8 cellular contexts compared by ENCODE assay signal in the genomic region with DNA sequence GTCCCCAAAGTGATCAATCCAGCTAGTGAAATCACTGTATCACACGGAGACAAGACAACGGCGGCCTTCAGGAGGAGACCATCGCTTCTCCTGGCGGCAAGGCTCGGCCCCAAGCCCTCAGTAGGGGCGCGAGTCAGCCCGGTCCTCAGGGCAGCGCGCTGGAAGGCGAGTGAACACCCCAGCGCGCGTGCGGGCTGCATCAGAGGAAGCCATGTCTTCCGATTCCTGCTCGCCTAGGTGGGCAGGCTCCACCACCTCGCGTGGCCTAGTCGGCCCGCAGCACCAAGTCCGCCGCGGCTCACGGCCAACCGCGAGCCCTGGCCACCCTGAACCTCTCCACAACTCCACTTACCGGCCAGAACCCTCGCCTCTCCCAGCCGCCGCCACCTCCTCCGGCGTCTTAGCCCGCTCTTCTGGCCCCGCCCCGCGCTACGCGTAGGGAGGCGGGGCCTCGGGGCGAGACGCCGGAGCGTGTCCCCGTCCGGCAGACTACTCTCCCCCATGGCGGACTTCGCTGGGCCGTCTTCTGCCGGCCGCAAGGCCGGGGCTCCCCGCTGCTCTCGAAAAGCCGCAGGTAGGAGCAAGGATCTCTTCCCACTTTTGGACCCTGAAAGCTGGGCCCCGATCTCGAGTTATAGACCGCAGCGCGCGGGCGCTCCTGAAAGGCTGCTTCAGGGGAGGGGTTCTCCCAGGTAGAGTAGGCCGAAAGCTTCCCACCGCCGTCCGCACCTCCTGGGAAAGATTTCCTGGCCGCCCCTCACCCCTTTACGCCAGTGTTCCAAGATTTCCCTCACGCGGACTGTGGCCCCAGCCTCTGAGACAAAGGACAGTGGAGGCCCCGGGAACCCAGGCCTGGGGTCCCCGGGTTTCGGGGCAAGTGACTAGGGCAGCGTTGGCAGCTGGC. TPM values are rescaled to one million over a fixed set of nuclear protein-coding genes. Genes with fewer than 3 reads are reported as not detected.
DNase-seq lines count a peak whose midpoint lies in the region; ATAC-seq and TF ChIP-seq lines count a peak whose summit lies in the region.

A gene with protein sequence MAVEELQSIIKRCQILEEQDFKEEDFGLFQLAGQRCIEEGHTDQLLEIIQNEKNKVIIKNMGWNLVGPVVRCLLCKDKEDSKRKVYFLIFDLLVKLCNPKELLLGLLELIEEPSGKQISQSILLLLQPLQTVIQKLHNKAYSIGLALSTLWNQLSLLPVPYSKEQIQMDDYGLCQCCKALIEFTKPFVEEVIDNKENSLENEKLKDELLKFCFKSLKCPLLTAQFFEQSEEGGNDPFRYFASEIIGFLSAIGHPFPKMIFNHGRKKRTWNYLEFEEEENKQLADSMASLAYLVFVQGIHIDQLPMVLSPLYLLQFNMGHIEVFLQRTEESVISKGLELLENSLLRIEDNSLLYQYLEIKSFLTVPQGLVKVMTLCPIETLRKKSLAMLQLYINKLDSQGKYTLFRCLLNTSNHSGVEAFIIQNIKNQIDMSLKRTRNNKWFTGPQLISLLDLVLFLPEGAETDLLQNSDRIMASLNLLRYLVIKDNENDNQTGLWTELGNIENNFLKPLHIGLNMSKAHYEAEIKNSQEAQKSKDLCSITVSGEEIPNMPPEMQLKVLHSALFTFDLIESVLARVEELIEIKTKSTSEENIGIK (minus strand): TSS at position 415 of the 904 bp plus-strand sequence. CDS start 988 bp downstream, outside the sequence.
A gene (plus strand): TSS at position 487 of the 904 bp plus-strand sequence. CDS start 15 bp downstream, at position 502.

- H3K27me3 ChIP-seq in IMR-90 (ENCODE audit: control insufficient read depth, insufficient read depth, low read length) (no peaks in the 10 kb centered on the region), PC-9 (ENCODE audit: insufficient read depth, low read depth) (no peaks in the 10 kb centered on the region), esophagus muscularis mucosa (no peaks in the 10 kb centered on the region)

- peak within 1 kb of the TSS; percentile 64 for H3K4ac ChIP-seq in IMR-90 (ENCODE audit: low read depth, low read length)

- H3K4me2 ChIP-seq in IMR-90 (ENCODE audit: low read depth, low read length), result peak within 1 kb of the TSS; percentile 95
- peak within 1 kb of the TSS; percentile 93 for H3K4me2 ChIP-seq in PC-9

- DNase-seq in DMS53 treated with DMSO at 0.1 percent for 48 hours (lab: John Stamatoyannopoulos, UW; ENCODE audit: unreplicated experiment) (peak; percentile 87), IMR-90 (peak; percentile 81), PC-9 (peak; percentile 73 to 78), esophagus muscularis mucosa (ENCODE audit: extremely low spot score) (peak; percentile 95), naive B cell (peak; percentile 81)
- DNase-seq in activated T-cell treated with anti-CD3 and anti-CD28 coated beads, Interleukin-2, amount 50 U/mL, for 48 hours, result peak; percentile 84 to 88
- peak; percentile 69 to 87 for DNase-seq in stimulated activated effector memory CD8-positive, alpha-beta T cell treated with anti-CD3 and anti-CD28 coated beads, Interleukin-12 subunit alpha, Interleukin-12 subunit beta, amount 100 ng/mL, for 72 hours (ENCODE audit: low spot score in 2 of 2)

- H4K20me1 ChIP-seq in IMR-90 (ENCODE audit: insufficient read depth, low read length) (no peaks in the 10 kb centered on the region), PC-9 (ENCODE audit: insufficient read depth) (no peaks in the 10 kb centered on the region)

- no peak within 1 kb of the TSS for H2BK20ac ChIP-seq in IMR-90 (ENCODE audit: low read depth, low read length)

- H3K4me3 ChIP-seq in IMR-90 (ENCODE audit: insufficient read depth, low read depth, low read length) (peak within 1 kb of the TSS; percentile 90), PC-9 (peak within 1 kb of the TSS; percentile 86), esophagus muscularis mucosa (peak within 1 kb of the TSS; percentile 71 to 87 (median 76))

- no peaks in the 10 kb centered on the region for H3K9me3 Mint-ChIP-seq in naive B cell
- H3K9me3 Mint-ChIP-seq in stimulated activated effector memory CD8-positive, alpha-beta T cell treated with anti-CD3 and anti-CD28 coated beads, Interleukin-12 subunit alpha, Interleukin-12 subunit beta, amount 100 ng/mL, for 72 hours, result no peaks in the 10 kb centered on the region

- peak within 1 kb of the TSS; percentile 94 for H3K9ac ChIP-seq in IMR-90 (ENCODE audit: low read depth, low read length)

- 0% methylated on average over 26 of the region's 76 CpGs; no CpG with 5 or more reads in 1 of the 2 experiments for WGBS in IMR-90 (ENCODE audit: extremely low coverage in 2 of 2, insufficient read length in 1 of 2), 2 experiments
- WGBS in esophagus muscularis mucosa, result under 1% methylated on average over 30 of the region's 76 CpGs

- POLR2A ChIA-PET in IMR-90 (lab: Charles Lee; ENCODE audit: unreplicated experiment), result no interaction called here
- POLR2A ChIA-PET in PC-9 (lab: Charles Lee; ENCODE audit: unreplicated experiment), result interaction anchor here (0.6 to 0.7 kb wide), 3 partner anchors 248 to 524 kb away, joined by 3 read pairs; no protein-coding TSS in a partner anchor

- peak within 1 kb of the TSS; percentile 94 for H3K23ac ChIP-seq in IMR-90 (ENCODE audit: low read depth, low read length)

- TF ChIP-seq EP300 in esophagus muscularis mucosa (IDR thresholded peaks at IDR 0.05), result no peak

- H4K8ac ChIP-seq in IMR-90 (ENCODE audit: low read depth in 2 of 2, low read length in 2 of 2), result peak within 1 kb of the TSS; percentile 91 to 97

- H3K36me3 ChIP-seq in IMR-90 (ENCODE audit: control insufficient read depth, insufficient read depth, low read length) (peaks cover 6% of the 10 kb centered on the region; the same call in 1 of the 2 replicates), PC-9 (ENCODE audit: low read depth) (peaks cover 26% of the 10 kb centered on the region), esophagus muscularis mucosa (peaks cover 3 to 10% (median 4%) of the 10 kb centered on the region in 4 donors)

- peak within 1 kb of the TSS; percentile 81 for H3K56ac ChIP-seq in IMR-90 (ENCODE audit: extremely low read depth, insufficient read depth, low read length)

- intact Hi-C loops in IMR-90 (cut with micrococcal nuclease), result loop anchor here (5.0 to 10.0 kb wide), 2 partner anchors 797 to 1014 kb away; a partner anchor contains a TSS
- intact Hi-C loops in PC-9 (cut with micrococcal nuclease; ENCODE audit: unreplicated experiment), result loop anchor here (5.0 kb wide), 1 partner anchor 787 kb away; no protein-coding TSS in a partner anchor
- intact Hi-C loops in esophagus muscularis mucosa (cut with DNase I), result loop anchor here (5.0 to 10.0 kb wide), 2 partner anchors 302 to 794 kb away; a partner anchor contains a TSS

- TF ChIP-seq POLR2A in IMR-90 (IDR thresholded peaks at IDR 0.05; ENCODE audit: low read depth, low read length) (peak; percentile 74; the same call in 1 of the 2 replicates), esophagus muscularis mucosa (IDR thresholded peaks at IDR 0.05; ENCODE audit: low read depth) (peak; percentile 50)

- ATAC-seq in GM21529 (IDR thresholded peaks at IDR 0.05; ENCODE audit: unreplicated experiment) (peak; percentile 97), IMR-90 (ENCODE audit: low read depth) (peak; percentile 99), naive B cell (ENCODE audit: low read depth in 2 of 2) (peak; percentile 90 to 91)
- ATAC-seq in stimulated activated effector memory CD8-positive, alpha-beta T cell treated with anti-CD3 and anti-CD28 coated beads, Interleukin-12 subunit alpha, Interleukin-12 subunit beta, amount 100 ng/mL, for 72 hours, result peak; percentile 98

- peak within 1 kb of the TSS; percentile 97 for H4K91ac ChIP-seq in IMR-90 (ENCODE audit: insufficient read depth, low read depth, low read length)

- peak within 1 kb of the TSS; percentile 88 for H3K18ac ChIP-seq in IMR-90 (ENCODE audit: low read depth, low read length)

- H3K36me3 Mint-ChIP-seq in naive B cell, result peaks cover 7 to 19% of the 10 kb centered on the region in 2 donors
- peaks cover 85% of the 10 kb centered on the region for H3K36me3 Mint-ChIP-seq in stimulated activated effector memory CD8-positive, alpha-beta T cell treated with anti-CD3 and anti-CD28 coated beads, Interleukin-12 subunit alpha, Interleukin-12 subunit beta, amount 100 ng/mL, for 72 hours

- peak within 1 kb of the TSS; percentile 95 for H2BK5ac ChIP-seq in IMR-90 (ENCODE audit: low read depth, low read length, poor library complexity, severe bottlenecking)

- H3K27ac ChIP-seq in IMR-90 (ENCODE audit: insufficient read depth, low read length), result peak within 1 kb of the TSS; percentile 96
- peak within 1 kb of the TSS; percentile 66 for H3K27ac ChIP-seq in PC-9
- H3K27ac ChIP-seq in esophagus muscularis mucosa (replicated peaks in 1 of 4), result peak within 1 kb of the TSS; percentile 87 to 93 (median 92)

- peaks cover 26 to 35% (median 30%) of the 10 kb centered on the region in 3 donors for H3K4me1 Mint-ChIP-seq in naive B cell
- peaks cover 34% of the 10 kb centered on the region for H3K4me1 Mint-ChIP-seq in stimulated activated effector memory CD8-positive, alpha-beta T cell treated with anti-CD3 and anti-CD28 coated beads, Interleukin-12 subunit alpha, Interleukin-12 subunit beta, amount 100 ng/mL, for 72 hours

- in situ Hi-C loops in IMR-90 (cut with MboI; ENCODE audit: low sequenced_read_pairs), result loop anchor here (10.0 kb wide), 1 partner anchor 784 kb away; no protein-coding TSS in a partner anchor

- no peaks in the 10 kb centered on the region for H3F3A ChIP-seq in PC-9 (ENCODE audit: insufficient read depth, low read depth)

- no peaks in the 10 kb centered on the region; the same call in 1 of the 2 replicates for H3K4me1 ChIP-seq in IMR-90 (ENCODE audit: control insufficient read depth, insufficient read depth, low read length)
- H3K4me1 ChIP-seq in PC-9 (replicated peaks; ENCODE audit: insufficient read depth), result peaks cover 24% of the 10 kb centered on the region
- peaks cover 0 to 33% (median 30%) of the 10 kb centered on the region in 4 donors for H3K4me1 ChIP-seq in esophagus muscularis mucosa

- BruUV-seq in IMR-90 (replicated peaks; lab: Mats Ljungman, UMichigan) (no TSS peak), PC-9 (replicated peaks; lab: Mats Ljungman, UMichigan) (TSS peak; percentile 88)

- H3K27me3 Mint-ChIP-seq in naive B cell, result no peaks in the 10 kb centered on the region

- CTCF ChIA-PET in IMR-90 (lab: Yijun Ruan, JAX) (interaction anchor here (1.1 to 1.3 kb wide), 3 partner anchors 12 to 786 kb away, joined by 3 read pairs; no protein-coding TSS in a partner anchor), PC-9 (lab: Charles Lee) (interaction anchor here (0.6 kb wide), 1 partner anchor 493 kb away, joined by 10 read pairs; no protein-coding TSS in a partner anchor)

- H2AK5ac ChIP-seq in IMR-90 (ENCODE audit: low read depth, low read length), result peak within 1 kb of the TSS; percentile 15; the same call in 1 of the 2 replicates

- peak within 1 kb of the TSS; percentile 92 to 99 (median 98) for H3K4me3 Mint-ChIP-seq in naive B cell
- peak within 1 kb of the TSS; percentile 92 for H3K4me3 Mint-ChIP-seq in stimulated activated effector memory CD8-positive, alpha-beta T cell treated with anti-CD3 and anti-CD28 coated beads, Interleukin-12 subunit alpha, Interleukin-12 subunit beta, amount 100 ng/mL, for 72 hours

- H3K79me1 ChIP-seq in IMR-90 (ENCODE audit: low read depth in 1 of 2, low read length in 2 of 2), result peaks cover 10 to 31% of the 10 kb centered on the region in 2 experiments

- peaks cover 27% of the 10 kb centered on the region for H3K79me2 ChIP-seq in PC-9 (ENCODE audit: low read depth)

- H2AK9ac ChIP-seq in IMR-90 (replicated peaks; ENCODE audit: low read depth, low read length, poor library complexity), result peak within 1 kb of the TSS; percentile 65

- peak within 1 kb of the TSS; percentile 96 to 99 (median 97) for H3K27ac Mint-ChIP-seq in naive B cell
- peak within 1 kb of the TSS; percentile 97 for H3K27ac Mint-ChIP-seq in stimulated activated effector memory CD8-positive, alpha-beta T cell treated with anti-CD3 and anti-CD28 coated beads, Interleukin-12 subunit alpha, Interleukin-12 subunit beta, amount 100 ng/mL, for 72 hours

- H3K9me2 ChIP-seq in PC-9 (ENCODE audit: insufficient read depth), result no peaks in the 10 kb centered on the region

- H2AFZ ChIP-seq in IMR-90 (replicated peaks; ENCODE audit: low read length, poor library complexity) (peak within 1 kb of the TSS; percentile 98), PC-9 (peak within 1 kb of the TSS; percentile 99)

- H3K14ac ChIP-seq in IMR-90 (replicated peaks; ENCODE audit: low read depth, low read length), result peak within 1 kb of the TSS; percentile 65

- H3K9me3 ChIP-seq in IMR-90 (ENCODE audit: control insufficient read depth, insufficient read depth, low read length) (no peaks in the 10 kb centered on the region), PC-9 (ENCODE audit: insufficient read depth, low read depth) (no peaks in the 10 kb centered on the region), esophagus muscularis mucosa (no peaks in the 10 kb centered on the region)

- TF ChIP-seq CTCF in IMR-90 (conservative IDR thresholded peaks at IDR 0.05; ENCODE audit: low read depth, low read length), result peak; percentile 16; the same call in 1 of the 2 replicates
- no peak; the same call in none of the 2 replicates for TF ChIP-seq CTCF in PC-9 (conservative IDR thresholded peaks at IDR 0.05)
- peak in 1 of 3 experiments; percentile 19 for TF ChIP-seq CTCF in esophagus muscularis mucosa (IDR thresholded peaks at IDR 0.05)

- peak within 1 kb of the TSS; percentile 86 for H4K5ac ChIP-seq in IMR-90 (ENCODE audit: low read depth, low read length)

- no peak for TF ChIP-seq RAD21 in IMR-90 (IDR thresholded peaks at IDR 0.05; ENCODE audit: low read length)

- peak within 1 kb of the TSS; percentile 70 for H2BK120ac ChIP-seq in IMR-90 (ENCODE audit: low read depth, low read length)

- H3K9me1 ChIP-seq in IMR-90 (ENCODE audit: insufficient read depth, low read length), result no peaks in the 10 kb centered on the region

- peak within 1 kb of the TSS; percentile 99; the same call in 2 of the 3 replicates for H2BK15ac ChIP-seq in IMR-90 (ENCODE audit: low read depth, low read length)

- dilution Hi-C loops in IMR-90 (cut with HindIII; ENCODE audit: low sequenced_read_pairs, unreplicated experiment), result no loop called here

RNA-seq across cellular contexts. Expression of the first gene that starts in this region (rescaled TPM):
- 4.1 and 11.9 TPM in 2 replicates for total RNA-seq in IMR-90 (2012; rRNA removed)
- polyA plus RNA-seq in IMR-90 (2012; rRNA removed), result 3.3 and 4.7 TPM in 2 replicates
- polyA plus RNA-seq in IMR-90 (2012; cell fraction: cytosol; rRNA removed), result 0.21 and 0.22 TPM in 2 replicates
- 0.66 and 6.6 TPM in 2 replicates for polyA plus RNA-seq in IMR-90 (2012; cell fraction: nucleus; rRNA removed; ENCODE audit: low replicate concordance)
- 7.4 and 8.0 TPM in 2 replicates for total RNA-seq in PC-9 (2021)
- total RNA-seq in esophagus muscularis mucosa, result 1 to 10 TPM; 6.0 to 9.1 (median 7.5) TPM
- polyA plus RNA-seq in naive B cell (ENCODE audit: low read depth in 6 of 6), result 1 to 10 TPM; 5.8 to 9.1 (median 7.2) TPM

RNA-seq across cellular contexts. Expression of the second gene that starts in this region (rescaled TPM):
- total RNA-seq in IMR-90 (2012; rRNA removed), result 13.6 TPM in 2 replicates
- polyA plus RNA-seq in IMR-90 (2012; rRNA removed), result 3.9 and 7.1 TPM in 2 replicates
- 0.46 and 1.6 TPM in 2 replicates for polyA plus RNA-seq in IMR-90 (2012; cell fraction: cytosol; rRNA removed)
- polyA plus RNA-seq in IMR-90 (2012; cell fraction: nucleus; rRNA removed; ENCODE audit: low replicate concordance), result 0.44 and 4.0 TPM in 2 replicates
- total RNA-seq in PC-9 (2021), result 14.0 and 20.3 TPM in 2 replicates
- total RNA-seq in esophagus muscularis mucosa, result 10 to 100 TPM in 3 of 4 donors, 1 to 10 TPM in 1; 8.9 to 13.3 (median 12.8) TPM
- 10 to 100 TPM in 5 of 6 donors, 1 to 10 TPM in 1; 9.7 to 26.7 (median 16.6) TPM for polyA plus RNA-seq in naive B cell (ENCODE audit: low read depth in 6 of 6)

Comparison
In these comparisons a context has a peak if more than half of its experiments do, and no peak if none do; other contexts are left out.
1. Peak in every context shown above with its lines: DNase-seq, ATAC-seq, H3K4me3 ChIP-seq and H3K27ac ChIP-seq.